In the genomic region with DNA sequence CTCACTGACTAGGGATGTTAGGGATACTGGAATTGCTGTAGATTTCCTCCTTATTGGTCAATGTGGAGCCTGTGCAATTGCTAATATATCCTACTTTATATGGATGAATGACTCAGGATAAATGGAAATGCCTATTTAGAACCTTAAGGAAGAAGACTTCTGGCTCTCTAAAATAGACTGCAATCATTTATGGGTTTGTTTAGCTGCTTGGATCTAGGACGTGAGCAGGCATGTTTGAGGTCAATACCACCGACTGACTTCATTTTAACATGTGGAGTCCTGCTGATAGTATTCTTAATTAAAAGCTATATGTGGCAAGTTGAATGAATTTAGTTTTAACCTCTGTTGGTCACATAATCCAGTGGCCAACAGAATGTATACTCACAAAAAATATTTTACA, we compare ENCODE assay signal across 20 cellular contexts.
DNase-seq lines count a peak whose midpoint lies in the region; ATAC-seq and TF ChIP-seq lines count a peak whose summit lies in the region.
"Had no signal": no experiment of that assay in that cellular context is flagged by ENCODE, and none has a peak within 500 bp of the region (broad histone marks: within the 10 kb centered on the region; RNA-seq: fewer than 3 reads in every experiment).

No MANE protein-coding gene starts in this region.

- H4K8ac ChIP-seq in neuronal stem cell (ENCODE audit: low read depth, low read length), result no peak overlapping the region

- 32% methylated on average over 2 of the region's 2 CpGs for WGBS in SK-N-SH (ENCODE audit: low lambda C conversion rate)
- no CpG with 5 or more reads among the region's 2 CpGs for WGBS in neuronal stem cell (ENCODE audit: extremely low coverage in 2 of 2, insufficient read length in 2 of 2, insufficient replicate concordance in 1 of 2), 2 donors

- no peak overlapping the region for H2BK5ac ChIP-seq in neuronal stem cell (ENCODE audit: low read length)

- H3K9me3 ChIP-seq in SK-N-SH (peaks cover 4% of the 10 kb centered on the region), neuronal stem cell (replicated peaks in 1 of 2; ENCODE audit: control insufficient read depth in 2 of 2, insufficient read depth in 1 of 2, low read depth in 1 of 2, low read length in 2 of 2) (no peaks in the 10 kb centered on the region)

- no peak overlapping the region for H3K4ac ChIP-seq in neuronal stem cell (ENCODE audit: low read length)

- H2AFZ ChIP-seq in SK-N-SH (ENCODE audit: low read depth), result no peak overlapping the region
- H2AFZ ChIP-seq in neuronal stem cell (ENCODE audit: low read length), result peak overlapping the region; percentile 45
- H2AFZ ChIP-seq: GM23248 had no signal

- H3K27ac ChIP-seq in SK-N-SH (ENCODE audit: low read depth in 2 of 2, low read length in 1 of 2) (peak overlapping the region in 1 of 2 experiments; percentile 86; a peak in 2 of 4 replicates), RWPE1 (no peak overlapping the region), neuronal stem cell (replicated peaks; ENCODE audit: low read length) (no peak overlapping the region)
- H3K27ac ChIP-seq: GM23248 had no signal

- no peaks in the 10 kb centered on the region for H4K20me1 ChIP-seq in SK-N-SH (ENCODE audit: insufficient read depth)

- no peak overlapping the region for H3K4me3 ChIP-seq in SK-N-SH (ENCODE audit: low read depth in 2 of 2, low read length in 1 of 2)
- H3K4me3 ChIP-seq in epithelial cell of esophagus (ENCODE audit: low read length), result no peak overlapping the region
- no peak overlapping the region for H3K4me3 ChIP-seq in neuronal stem cell (ENCODE audit: low read length in 2 of 2)
- H3K4me3 ChIP-seq: GM23248 had no signal

- no peak for ATAC-seq in SK-N-SH treated with all-trans-retinoic acid at 6 μM for 48 hours

- H2BK12ac ChIP-seq in neuronal stem cell (ENCODE audit: low read length), result no peak overlapping the region

- H3K27me3 ChIP-seq in SK-N-SH (ENCODE audit: insufficient read depth), result no peaks in the 10 kb centered on the region
- no peaks in the 10 kb centered on the region for H3K27me3 ChIP-seq in neuronal stem cell (ENCODE audit: control insufficient read depth in 3 of 3, insufficient read depth in 3 of 3, low read depth in 1 of 3, low read length in 3 of 3)

- H2AK5ac ChIP-seq in neuronal stem cell (ENCODE audit: low read depth, low read length), result no peak overlapping the region

- H3F3A ChIP-seq in SK-N-SH (replicated peaks; ENCODE audit: insufficient read depth), result no peaks in the 10 kb centered on the region

- H3K4me2 ChIP-seq in SK-N-SH (no peak overlapping the region), neuronal stem cell (ENCODE audit: insufficient read depth, low read length, poor library complexity, severe bottlenecking) (no peak overlapping the region)

- H3K18ac ChIP-seq in neuronal stem cell (ENCODE audit: low read length), result no peak overlapping the region

- no peaks in the 10 kb centered on the region for H3K79me2 ChIP-seq in SK-N-SH (ENCODE audit: insufficient read depth)

- TF ChIP-seq EP300 in SK-N-SH (IDR thresholded peaks at IDR 0.05; ENCODE audit: borderline replicate concordance in 1 of 2, low read depth in 1 of 2, low read length in 1 of 2), result no peak

- H3K79me1 ChIP-seq in neuronal stem cell (ENCODE audit: low read depth, low read length), result no peaks in the 10 kb centered on the region

- DNase-seq in SK-N-SH, result peak; percentile 1
- peak; percentile 2 for DNase-seq in RWPE1 (ENCODE audit: low spot score)
- DNase-seq in epithelial cell of esophagus (ENCODE audit: low read depth), result peak; percentile 82
- no peak for DNase-seq in neuronal stem cell (ENCODE audit: low spot score)
- no peak for DNase-seq in NCI-H82 treated with DMSO at 0.1 percent for 48 hours (lab: John Stamatoyannopoulos, UW; ENCODE audit: unreplicated experiment)
- no peak for DNase-seq in midbrain (lab: John Stamatoyannopoulos, UW)
- DNase-seq in NCI-H524 (lab: John Stamatoyannopoulos, UW), result no peak
- DNase-seq: 8988T; C1 segment of cervical spinal cord; Calu3; CD8-positive, alpha-beta memory T cell; DMS53; GDM1; GM23248; HCEC 1CT; NCI-H187; NCI-H226; NCI-H510A treated with DMSO at 0.1 percent for 48 hours; Right ventricle myocardium superior had no signal

- H3K36me3 ChIP-seq in SK-N-SH (replicated peaks in 1 of 2; ENCODE audit: control insufficient read depth in 1 of 2, insufficient read depth in 2 of 2, low read length in 1 of 2) (no peaks in the 10 kb centered on the region), neuronal stem cell (replicated peaks in 1 of 2; ENCODE audit: control insufficient read depth in 2 of 2, insufficient read depth in 2 of 2, low read length in 2 of 2) (no peaks in the 10 kb centered on the region)

- H3K9me2 ChIP-seq in SK-N-SH, result no peaks in the 10 kb centered on the region; the same call in 1 of the 2 replicates

- H2BK15ac ChIP-seq in neuronal stem cell (ENCODE audit: low read length), result no peak overlapping the region

- H3K14ac ChIP-seq in neuronal stem cell (ENCODE audit: low read length), result no peak overlapping the region

- TF ChIP-seq RAD21 in SK-N-SH (IDR thresholded peaks at IDR 0.05; ENCODE audit: low read length), result no peak

- peaks cover 0 to 9% of the 10 kb centered on the region in 2 experiments; a peak in 1 of 4 replicates for H3K4me1 ChIP-seq in SK-N-SH (ENCODE audit: control insufficient read depth in 1 of 2, insufficient read depth in 2 of 2, low read depth in 1 of 2, low read length in 1 of 2)
- H3K4me1 ChIP-seq in neuronal stem cell (ENCODE audit: control insufficient read depth in 2 of 2, insufficient read depth in 1 of 2, low read depth in 1 of 2, low read length in 2 of 2), result no peaks in the 10 kb centered on the region

- POLR2A ChIA-PET in SK-N-SH (lab: Yijun Ruan, JAX) (no interaction called here), RWPE1 (lab: Yijun Ruan, JAX; ENCODE audit: low non-redundant PET) (no interaction called here)

- H3K9ac ChIP-seq in SK-N-SH (no peak overlapping the region), neuronal stem cell (ENCODE audit: low read depth, low read length, poor library complexity) (no peak overlapping the region)
- H3K9ac ChIP-seq: GM23248 had no signal

- no peak overlapping the region for H2BK120ac ChIP-seq in neuronal stem cell (ENCODE audit: low read depth, low read length)

- H4K91ac ChIP-seq in neuronal stem cell (ENCODE audit: low read depth, low read length, poor library complexity), result no peak overlapping the region

- CTCF ChIA-PET in SK-N-SH (lab: Yijun Ruan, JAX), result interaction anchor here (0.6 kb wide), 1 partner anchor 1145 kb away, joined by 3 read pairs; no protein-coding TSS in a partner anchor
- CTCF ChIA-PET in RWPE1 (lab: Yijun Ruan, JAX), result no interaction called here

- TF ChIP-seq CTCF in SK-N-SH (IDR thresholded peaks at IDR 0.05), result no peak
- TF ChIP-seq CTCF in RWPE1 (conservative IDR thresholded peaks at IDR 0.05; ENCODE audit: low read depth), result no peak
- TF ChIP-seq CTCF in epithelial cell of esophagus (IDR thresholded peaks at IDR 0.05; ENCODE audit: insufficient read depth, low read depth, low read length, missing control alignments), result no peak

- H3K23ac ChIP-seq in neuronal stem cell (ENCODE audit: low read depth, low read length, poor library complexity), result no peak overlapping the region

TF ChIP-seq in SK-N-SH, 30 proteins besides CTCF, POLR2A, EP300 and RAD21:
- TF ChIP-seq SMC3 (IDR thresholded peaks at IDR 0.05; ENCODE audit: low read depth, low read length) (no peak), SIN3A (IDR thresholded peaks at IDR 0.05; ENCODE audit: borderline replicate concordance, low read depth, low read length) (no peak), TAF1 (IDR thresholded peaks at IDR 0.05; ENCODE audit: borderline replicate concordance, low read depth, low read length) (no peak), JUND (IDR thresholded peaks at IDR 0.05) (no peak)
- TF ChIP-seq, protein P1, sequence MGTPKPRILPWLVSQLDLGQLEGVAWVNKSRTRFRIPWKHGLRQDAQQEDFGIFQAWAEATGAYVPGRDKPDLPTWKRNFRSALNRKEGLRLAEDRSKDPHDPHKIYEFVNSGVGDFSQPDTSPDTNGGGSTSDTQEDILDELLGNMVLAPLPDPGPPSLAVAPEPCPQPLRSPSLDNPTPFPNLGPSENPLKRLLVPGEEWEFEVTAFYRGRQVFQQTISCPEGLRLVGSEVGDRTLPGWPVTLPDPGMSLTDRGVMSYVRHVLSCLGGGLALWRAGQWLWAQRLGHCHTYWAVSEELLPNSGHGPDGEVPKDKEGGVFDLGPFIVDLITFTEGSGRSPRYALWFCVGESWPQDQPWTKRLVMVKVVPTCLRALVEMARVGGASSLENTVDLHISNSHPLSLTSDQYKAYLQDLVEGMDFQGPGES (IDR thresholded peaks at IDR 0.05; ENCODE audit: low read depth, low read length), result no peak

TF ChIP-seq in SK-N-SH treated with all-trans-retinoic acid at 6 μM for 48 hours, 23 proteins besides CTCF, POLR2A, EP300 and RAD21:
- TF ChIP-seq GLIS3 (CRISPR knock-in tag; IDR thresholded peaks at IDR 0.05), result no peak
- TF ChIP-seq RARB (CRISPR knock-in tag; IDR thresholded peaks at IDR 0.05), result no peak

Comparison
In these comparisons a context has a peak if more than half of its experiments do, and no peak if none do; other contexts are left out.
1. DNase-seq: peak in SK-N-SH (single experiment), RWPE1 (single experiment) and epithelial cell of esophagus (single experiment); none in neuronal stem cell (single experiment), NCI-H82 treated with DMSO at 0.1 percent for 48 hours (single experiment), midbrain (single experiment) and NCI-H524 (0 of 2).